9 cellular contexts compared by ENCODE assay signal in genomic region chr3:105865867-105866350, GRCh38. TPM values are rescaled to one million over a fixed set of nuclear protein-coding genes. Genes with fewer than 3 reads are reported as not detected.
A peak's percentile ranks its signal among the peaks of the same experiment; 100 is the strongest.
DNase-seq lines count a peak whose midpoint lies in the region; ATAC-seq and TF ChIP-seq lines count a peak whose summit lies in the region.
"Had no signal": no experiment of that assay in that cellular context is flagged by ENCODE, and none has a peak within 500 bp of the region (broad histone marks: within the 10 kb centered on the region; RNA-seq: fewer than 3 reads in every experiment).

No MANE protein-coding gene starts in this region.

- TF ChIP-seq CTCF in DOHH2 (IDR thresholded peaks at IDR 0.05; ENCODE audit: low read depth, low read length, poor library complexity, severe bottlenecking) (no peak), Peyer's patch (IDR thresholded peaks at IDR 0.05) (no peak), epithelial cell of esophagus (IDR thresholded peaks at IDR 0.05; ENCODE audit: insufficient read depth, low read depth, low read length, missing control alignments) (no peak), retinal pigment epithelial cell (conservative IDR thresholded peaks at IDR 0.05; ENCODE audit: low read depth, low read length) (no peak)

- DNase-seq in Peyer's patch (no peak), epithelial cell of esophagus (ENCODE audit: low read depth) (no peak), retinal pigment epithelial cell (ENCODE audit: low read depth) (no peak), NCI-H2029 (lab: John Stamatoyannopoulos, UW) (no peak), DMS79 (lab: John Stamatoyannopoulos, UW) (no peak), GM03348 (ENCODE audit: low spot score) (no peak)

- peaks cover 58% of the 10 kb centered on the region for H3K36me3 ChIP-seq in DOHH2 (ENCODE audit: control insufficient read depth, low read length)
- peaks cover 0 to 7% (median 0%) of the 10 kb centered on the region in 3 donors for H3K36me3 ChIP-seq in Peyer's patch

- H3K4me1 ChIP-seq in DOHH2 (ENCODE audit: control insufficient read depth, low read length) = peaks cover 77% of the 10 kb centered on the region
- H3K4me1 ChIP-seq in Peyer's patch = peaks cover 0 to 24% (median 9%) of the 10 kb centered on the region in 4 donors

- H3K4me3 ChIP-seq in DOHH2 (ENCODE audit: low read length) (peak overlapping the region; percentile 89), Peyer's patch (peak overlapping the region; percentile 5 to 96 (median 82)), epithelial cell of esophagus (ENCODE audit: low read length) (peak overlapping the region; percentile 79), retinal pigment epithelial cell (ENCODE audit: low read length) (peak overlapping the region; percentile 89)
- H3K4me3 ChIP-seq: HAP-1 had no signal

- no peaks in the 10 kb centered on the region for H3K9me2 ChIP-seq in DOHH2 (replicated peaks; ENCODE audit: control insufficient read depth, low read length)

- no peak for TF ChIP-seq POLR2A in Peyer's patch (IDR thresholded peaks at IDR 0.05)

- H3K9me3 ChIP-seq in DOHH2 (ENCODE audit: control insufficient read depth, insufficient read depth, low read length) (no peaks in the 10 kb centered on the region), Peyer's patch (no peaks in the 10 kb centered on the region)
- H3K9me3 ChIP-seq: HAP-1 had no signal

- no peaks in the 10 kb centered on the region for H3K27me3 ChIP-seq in DOHH2 (ENCODE audit: control insufficient read depth, low read length)
- no peaks in the 10 kb centered on the region for H3K27me3 ChIP-seq in Peyer's patch

- H3K4me2 ChIP-seq in DOHH2 (ENCODE audit: low read length) = peak overlapping the region; percentile 74

- H4K20me1 ChIP-seq in DOHH2 (ENCODE audit: control insufficient read depth, insufficient read depth, low read depth, low read length) = no peaks in the 10 kb centered on the region

- no peak for ATAC-seq in GM19324 (IDR thresholded peaks at IDR 0.05; ENCODE audit: low FRiP score, unreplicated experiment)

- peaks cover 80% of the 10 kb centered on the region for H3K79me2 ChIP-seq in DOHH2 (ENCODE audit: control insufficient read depth, low read length)

- peaks cover 5% of the 10 kb centered on the region for H3F3A ChIP-seq in DOHH2 (ENCODE audit: control insufficient read depth, insufficient read depth)

- H3K27ac ChIP-seq in DOHH2 (ENCODE audit: low read depth, low read length) (peak overlapping the region; percentile 70), Peyer's patch (peak overlapping the region in 2 of 4 donors; percentile 18 to 92)

RNA-seq across cellular contexts. Expression of gene CBLB, which starts 2.9 kb away (rescaled TPM):
- 100 to 1,000 TPM in 1 of 4 donors, 10 to 100 TPM in 3; 58.6 to 112 (median 84.5) TPM for total RNA-seq in Peyer's patch
